Comparison of ENCODE assay signal across 15 cellular contexts in genomic region chr10:88095778-88096452, GRCh38.
"Had no signal": no experiment of that assay in that cellular context is flagged by ENCODE, and none has a peak within 500 bp of the region (broad histone marks: within the 10 kb centered on the region; RNA-seq: fewer than 3 reads in every experiment).

No MANE protein-coding gene starts in this region.

- ATAC-seq: activated CD4-positive, CD25-positive, alpha-beta regulatory T cell treated with anti-CD3 and anti-CD28 coated beads, Interleukin-2, amount 50 U/mL, for 24 hours; activated CD8-positive, alpha-beta T cell treated with anti-CD3 and anti-CD28 coated beads, Interleukin-2, amount 10 ng/mL, durations not matched to agents 7 days and 5 days; mucosa of descending colon; naive thymus-derived CD4-positive, alpha-beta T cell; stimulated activated effector memory CD8-positive, alpha-beta T cell treated with anti-CD3 and anti-CD28 coated beads, Interleukin-12 subunit alpha, Interleukin-12 subunit beta, amount 100 ng/mL, for 72 hours had no signal

- FAIRE-seq: frontal cortex had no signal

- H3K4me3 ChIP-seq: mucosa of descending colon, skin epidermis had no signal

- H3K9me3 ChIP-seq: mucosa of descending colon had no signal

- DNase-seq: activated CD4-positive, alpha-beta T cell treated with anti-CD3 and anti-CD28 coated beads, Interleukin-2, amount 10 ng/mL, durations not matched to agents 7 days and 5 days; activated CD8-positive, alpha-beta T cell treated with anti-CD3 and anti-CD28 coated beads, Interleukin-2, amount 10 ng/mL, durations not matched to agents 7 days and 5 days; activated naive CD4-positive, alpha-beta T cell treated with Interleukin-2 at 50 U/mL for 16 hours; activated naive CD8-positive, alpha-beta T cell treated with anti-CD3 and anti-CD28 coated beads, Interleukin-2, amount 10 ng/mL, durations not matched to agents 7 days and 5 days; activated T-cell treated with anti-CD3 and anti-CD28 coated beads, Interleukin-2, amount 50 U/mL, for 24 hours; amygdala; erythroblast; kidney glomerular epithelial cell; mucosa of descending colon; naive thymus-derived CD4-positive, alpha-beta T cell; stimulated activated CD4-positive, alpha-beta T cell treated with anti-CD3 and anti-CD28 coated beads, Interleukin-4, amount 100 ng/mL, for 1 hour had no signal
